Comparison of ENCODE assay signal across 8 cellular contexts in the genomic region with DNA sequence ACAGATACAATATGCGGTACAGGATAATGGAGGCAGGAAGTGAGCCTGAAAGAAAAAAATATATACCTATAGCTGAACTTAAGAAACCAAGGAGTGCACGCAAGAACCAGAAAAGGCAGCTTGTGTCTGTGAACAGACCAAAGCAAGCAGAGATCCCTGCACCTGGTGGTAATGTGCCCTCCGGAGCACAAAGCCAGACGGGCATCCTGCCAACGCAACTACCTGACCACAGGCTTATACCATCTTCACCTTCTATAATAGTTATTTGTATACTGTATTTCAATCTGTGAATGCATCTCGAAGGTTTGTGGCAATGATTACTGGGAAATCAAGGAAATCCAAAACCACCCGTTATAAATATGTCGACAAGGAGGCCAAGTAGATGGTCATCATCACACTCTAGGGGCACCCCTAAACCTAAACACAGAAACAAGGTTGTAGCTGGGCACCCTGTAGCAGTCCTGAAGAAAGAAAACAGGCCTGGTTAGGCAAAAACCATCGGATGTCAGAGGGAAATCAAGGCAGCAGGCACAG. TPM values are rescaled to one million over a fixed set of nuclear protein-coding genes. Genes with fewer than 3 reads are reported as not detected.
A peak's percentile ranks its signal among the peaks of the same experiment; 100 is the strongest.
DNase-seq lines count a peak whose midpoint lies in the region; ATAC-seq and TF ChIP-seq lines count a peak whose summit lies in the region.

No MANE protein-coding gene starts in this region.

- peak overlapping the region; percentile 94 for H3K4me3 Mint-ChIP-seq in CD8-positive, alpha-beta T cell

- POLR2A ChIA-PET in CD8-positive, alpha-beta T cell (lab: Charles Lee) = no interaction called here
- POLR2A ChIA-PET in GM10248 (lab: Yijun Ruan, JAX) = no interaction called here

- CTCF ChIA-PET in CD8-positive, alpha-beta T cell (lab: Charles Lee) = no interaction called here
- CTCF ChIA-PET in GM10248 (lab: Yijun Ruan, JAX) = no interaction called here

- H3K9me3 ChIP-seq in CD8-positive, alpha-beta T cell (ENCODE audit: low read length) = no peaks in the 10 kb centered on the region
- no peaks in the 10 kb centered on the region for H3K9me3 ChIP-seq in skeletal muscle satellite cell (replicated peaks; ENCODE audit: low read length)

- H3K4me1 ChIP-seq in CD8-positive, alpha-beta T cell (ENCODE audit: insufficient read depth, low read length) = peaks cover 11% of the 10 kb centered on the region
- peaks cover 18% of the 10 kb centered on the region for H3K4me1 ChIP-seq in skeletal muscle satellite cell (ENCODE audit: control insufficient read depth, insufficient read depth, low read length)

- DNase-seq in CD8-positive, alpha-beta T cell = peak; percentile 8 to 67 (median 54)
- DNase-seq in GM20000 (ENCODE audit: low spot score) (peak; percentile 18), SHP77 treated with DMSO at 0.1 percent for 48 hours (lab: John Stamatoyannopoulos, UW) (peak; percentile 63), GM10248 (ENCODE audit: extremely low spot score) (no peak)
- peak; percentile 3 for DNase-seq in activated naive CD8-positive, alpha-beta T cell treated with anti-CD3 and anti-CD28 coated beads, Interleukin-2, amount 50 U/mL, for 16 hours (ENCODE audit: low read depth, low spot score)

- H3K27me3 Mint-ChIP-seq in CD8-positive, alpha-beta T cell (ENCODE audit: low read depth) = no peaks in the 10 kb centered on the region

- H3K27me3 ChIP-seq in CD8-positive, alpha-beta T cell (ENCODE audit: insufficient read depth, low read length) = no peaks in the 10 kb centered on the region
- no peaks in the 10 kb centered on the region for H3K27me3 ChIP-seq in skeletal muscle satellite cell (ENCODE audit: control insufficient read depth, insufficient read depth, low read length)

- peaks cover 35% of the 10 kb centered on the region for H3K4me1 Mint-ChIP-seq in CD8-positive, alpha-beta T cell (ENCODE audit: low read depth)

- H3K27ac Mint-ChIP-seq in CD8-positive, alpha-beta T cell = peak overlapping the region; percentile 96

- no peaks in the 10 kb centered on the region for H3K36me3 ChIP-seq in CD8-positive, alpha-beta T cell (ENCODE audit: insufficient read depth, low read length)
- no peaks in the 10 kb centered on the region for H3K36me3 ChIP-seq in skeletal muscle satellite cell (ENCODE audit: insufficient read depth, low read length)

- H3K9me3 Mint-ChIP-seq in CD8-positive, alpha-beta T cell = peaks cover 8% of the 10 kb centered on the region

- H3K4me3 ChIP-seq in CD8-positive, alpha-beta T cell (ENCODE audit: low read depth, low read length) = peak overlapping the region; percentile 64
- peak overlapping the region; percentile 77 for H3K4me3 ChIP-seq in iPS-11a (ENCODE audit: low read depth, low read length)
- H3K4me3 ChIP-seq in skeletal muscle satellite cell (ENCODE audit: low read length) = peak overlapping the region; percentile 88

- H3K4me2 ChIP-seq in skeletal muscle satellite cell (ENCODE audit: low read length) = peak overlapping the region; percentile 94

- H3K9ac ChIP-seq in skeletal muscle satellite cell (ENCODE audit: low read depth, low read length) = peak overlapping the region; percentile 90

- peak overlapping the region; percentile 46 for H3K27ac ChIP-seq in CD8-positive, alpha-beta T cell (ENCODE audit: low read depth, low read length)

- TF ChIP-seq CTCF in CD8-positive, alpha-beta T cell (IDR thresholded peaks at IDR 0.05) = no peak
- no peak for TF ChIP-seq CTCF in GM20000 (IDR thresholded peaks at IDR 0.05; ENCODE audit: extremely low read depth, missing control alignments)
- TF ChIP-seq CTCF in GM10248 (IDR thresholded peaks at IDR 0.05; ENCODE audit: control extremely low read depth, extremely low read depth, low read depth, missing control alignments) = no peak

- peak; percentile 12 for ATAC-seq in CD8-positive, alpha-beta T cell
- peak; percentile 11 for ATAC-seq in HG03565 (IDR thresholded peaks at IDR 0.05; ENCODE audit: unreplicated experiment)

- intact Hi-C loops in CD8-positive, alpha-beta T cell (cut with DNase I, micrococcal nuclease) = loop anchor here (1.0 to 10.0 kb wide), 5 partner anchors 113 to 1665 kb away; a partner anchor contains a TSS

- H3K36me3 Mint-ChIP-seq in CD8-positive, alpha-beta T cell = peaks cover 15% of the 10 kb centered on the region

RNA-seq across cellular contexts. Expression of a gene that starts 0.8 kb away (rescaled TPM):
- total RNA-seq in CD8-positive, alpha-beta T cell = 1 to 10 TPM; 4.1 to 5.1 TPM
- 12.0 and 12.9 TPM in 2 replicates for total RNA-seq in skeletal muscle satellite cell (2012; rRNA removed)
